In the genomic region with DNA sequence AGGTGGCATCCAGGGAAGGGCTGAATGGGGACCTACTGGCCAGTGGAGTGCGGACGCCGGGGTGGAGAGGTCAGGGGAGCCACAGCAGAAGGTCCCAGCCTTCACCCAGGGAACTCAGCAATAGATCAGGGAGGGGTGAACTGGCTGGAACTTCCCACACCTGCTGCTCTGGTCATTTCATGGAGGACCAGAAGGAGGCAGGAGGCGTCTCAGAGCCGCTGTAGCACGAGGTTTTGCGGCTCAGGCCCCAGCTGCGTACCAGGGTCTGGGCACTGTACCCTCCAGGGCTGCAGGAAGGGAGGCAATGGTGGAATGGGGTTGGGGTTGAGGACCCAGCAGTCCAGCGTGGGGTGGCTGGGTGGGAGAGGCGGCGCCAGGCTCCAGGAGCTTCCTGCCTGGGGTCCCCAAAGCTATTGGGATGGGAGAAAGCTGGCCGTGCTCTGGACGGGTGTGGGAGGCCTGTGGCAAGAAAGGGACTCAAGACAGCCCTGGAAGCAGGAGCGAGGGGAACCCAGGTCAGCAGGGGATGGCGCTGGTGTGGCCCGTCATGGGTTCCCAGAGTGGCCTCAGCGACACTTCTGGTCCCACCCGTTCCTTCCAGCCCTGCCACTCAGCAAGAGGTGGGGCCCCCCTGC, we compare ENCODE assay signal across 27 cellular contexts. TPM values are rescaled to one million over a fixed set of nuclear protein-coding genes. Genes with fewer than 3 reads are reported as not detected.
"Had no signal": no experiment of that assay in that cellular context is flagged by ENCODE, and none has a peak within 500 bp of the region (broad histone marks: within the 10 kb centered on the region; RNA-seq: fewer than 3 reads in every experiment).

No MANE protein-coding gene starts in this region.

- H3K9me3 Mint-ChIP-seq: activated naive CD4-positive, alpha-beta T cell treated with anti-CD3 and anti-CD28 coated beads, Interleukin-2, amount 50 U/mL, for 24 hours; central memory CD8-positive, alpha-beta T cell had no signal

- DNase-seq: activated CD4-positive, alpha-beta T cell treated with anti-CD3 and anti-CD28 coated beads for 48 hours; activated CD4-positive, alpha-beta T cell treated with anti-CD3 and anti-CD28 coated beads, Interleukin-2, amount 50 U/mL, for 4 hours; activated CD4-positive, CD25-positive, alpha-beta regulatory T cell treated with anti-CD3 and anti-CD28 coated beads, Interleukin-2, amount 50 U/mL, for 72 hours; activated CD8-positive, alpha-beta memory T cell treated with anti-CD3 and anti-CD28 coated beads, Interleukin-2, amount 50 U/mL, for 48 hours; activated CD8-positive, alpha-beta T cell treated with anti-CD3 and anti-CD28 coated beads, Interleukin-2, amount 10 ng/mL, durations not matched to agents 7 days and 5 days; activated naive CD4-positive, alpha-beta T cell; activated T-cell treated with anti-CD3 and anti-CD28 coated beads, Interleukin-2, amount 50 U/mL, for 1 hour; body of pancreas; NCI-H1092; NCI-H1417; NCI-H1694; NCI-H2029; NCI-H2107; NCI-H2171 treated with DMSO at 0.1 percent for 48 hours; NCI-H226; NCI-H510A; NCI-H526 treated with DMSO at 0.1 percent for 48 hours; NCI-H82; SJCRH30 had no signal

- H3K27me3 ChIP-seq: ascending aorta, body of pancreas, SJCRH30 had no signal

- H3K36me3 ChIP-seq: ascending aorta, SJCRH30 had no signal

- H3K27me3 Mint-ChIP-seq: activated naive CD4-positive, alpha-beta T cell treated with anti-CD3 and anti-CD28 coated beads, Interleukin-2, amount 50 U/mL, for 24 hours had no signal

- H3K27ac Mint-ChIP-seq: activated CD8-positive, alpha-beta T cell treated with anti-CD3 and anti-CD28 coated beads, Interleukin-2, amount 10 ng/mL, durations not matched to agents 7 days and 5 days; activated naive CD4-positive, alpha-beta T cell treated with anti-CD3 and anti-CD28 coated beads, Interleukin-2, amount 50 U/mL, for 24 hours; T-helper 1 cell treated with Interleukin-12 subunit alpha and Interleukin-12 subunit beta and Interleukin-4 antibody, amounts not matched to agents 30 μg/mL and 1 μg/mL, for 36 hours; WTC11 had no signal

- H3K27ac ChIP-seq: ascending aorta, body of pancreas, KMS-11, SJCRH30 had no signal

- H3K9me3 ChIP-seq: ascending aorta, SJCRH30 had no signal

- H3K4me1 ChIP-seq: ascending aorta, body of pancreas, SJCRH30 had no signal

- H3K36me3 Mint-ChIP-seq: activated naive CD4-positive, alpha-beta T cell treated with anti-CD3 and anti-CD28 coated beads, Interleukin-2, amount 50 U/mL, for 24 hours had no signal

- H3K4me3 ChIP-seq: ascending aorta, body of pancreas, SJCRH30 had no signal

- ATAC-seq: activated CD8-positive, alpha-beta T cell treated with anti-CD3 and anti-CD28 coated beads, Interleukin-2, amount 10 ng/mL, durations not matched to agents 7 days and 5 days; body of pancreas; WTC11 had no signal

- H3K4me3 Mint-ChIP-seq: activated CD8-positive, alpha-beta T cell treated with anti-CD3 and anti-CD28 coated beads, Interleukin-2, amount 10 ng/mL, durations not matched to agents 7 days and 5 days; activated naive CD4-positive, alpha-beta T cell treated with anti-CD3 and anti-CD28 coated beads, Interleukin-2, amount 50 U/mL, for 24 hours; central memory CD8-positive, alpha-beta T cell; T-helper 1 cell treated with Interleukin-12 subunit alpha and Interleukin-12 subunit beta and Interleukin-4 antibody, amounts not matched to agents 30 μg/mL and 1 μg/mL, for 36 hours; WTC11 had no signal

- H3K4me1 Mint-ChIP-seq: activated naive CD4-positive, alpha-beta T cell treated with anti-CD3 and anti-CD28 coated beads, Interleukin-2, amount 50 U/mL, for 24 hours; central memory CD8-positive, alpha-beta T cell; WTC11 had no signal

RNA-seq across cellular contexts. Expression of gene BRSK2, which starts 20.2 kb away (rescaled TPM):
- total RNA-seq: bronchial epithelial cell, OCI-LY7, SJCRH30 had no signal
